In the genomic region with DNA sequence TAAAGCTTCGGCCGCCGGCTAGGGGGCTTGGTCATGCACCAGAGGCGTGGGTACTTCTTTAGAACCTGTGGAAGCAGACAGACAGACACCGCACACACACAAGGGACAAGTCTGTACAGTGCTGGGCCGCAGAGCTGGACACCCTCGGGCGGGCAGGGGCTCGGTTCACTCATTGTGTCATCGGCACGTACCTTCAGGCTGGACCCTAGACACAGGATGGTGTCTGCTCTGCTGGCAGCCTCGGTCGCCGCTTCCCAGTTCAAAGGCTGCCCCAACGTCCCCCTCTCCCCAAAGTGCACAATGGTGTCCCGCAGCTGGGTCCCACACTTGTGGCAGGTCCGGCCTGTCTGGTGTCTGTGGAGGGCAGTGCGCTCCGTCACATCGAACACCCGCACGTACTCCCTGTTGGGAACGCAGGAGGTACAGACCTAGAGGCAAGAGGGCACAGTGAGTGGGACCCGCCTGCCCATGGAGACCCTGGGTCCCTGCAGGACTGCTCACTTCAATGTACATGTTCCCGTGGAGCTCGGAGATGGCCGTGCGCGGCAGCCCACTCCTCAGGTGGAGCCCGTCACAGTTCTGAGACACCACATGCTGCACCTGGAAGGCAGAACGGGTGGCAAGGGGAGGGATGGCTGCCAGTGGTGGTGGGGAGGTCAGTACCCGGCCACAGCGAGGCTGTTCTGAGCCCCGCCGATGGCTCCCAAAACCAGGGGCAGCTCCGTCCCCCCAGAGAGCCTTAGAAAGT, we compare ENCODE assay signal across 23 cellular contexts.
"Had no signal": no experiment of that assay in that cellular context is flagged by ENCODE, and none has a peak within 500 bp of the region (broad histone marks: within the 10 kb centered on the region; RNA-seq: fewer than 3 reads in every experiment).

No MANE protein-coding gene starts in this region.

- H3K36me3 ChIP-seq: breast epithelium had no signal

- DNase-seq: activated CD4-positive, alpha-beta T cell treated with anti-CD3 and anti-CD28 coated beads for 4 hours; activated CD8-positive, alpha-beta memory T cell treated with anti-CD3 and anti-CD28 coated beads, Interleukin-2, amount 50 U/mL, for 48 hours; activated CD8-positive, alpha-beta T cell treated with anti-CD3 and anti-CD28 coated beads, Interleukin-2, amount 10 ng/mL, durations not matched to agents 7 days and 5 days; activated naive CD4-positive, alpha-beta T cell; activated T-cell treated with anti-CD3 and anti-CD28 coated beads, Interleukin-2, amount 50 U/mL, for 1 hour; aorta; caudate nucleus; Karpas-422; MM.1S; NCI-H1105; NCI-H1436; NCI-H1694 treated with DMSO at 0.1 percent for 48 hours; NCI-H2029 treated with DMSO at 0.1 percent for 48 hours; NCI-H345; NCI-H510A; NCI-H69; NK-92 treated with Interleukin-12 subunit alpha and Interleukin-12 subunit beta, amount 100 ng/mL, for 24 hours; OCI-M1; RPMI8226; SHP77; SW 1271 had no signal

- H3K27me3 ChIP-seq: breast epithelium, SJSA1 had no signal

- H3K4me3 ChIP-seq: breast epithelium, SJSA1 had no signal

- H3K9me3 ChIP-seq: breast epithelium had no signal

- H3K27ac ChIP-seq: breast epithelium, SJSA1 had no signal
